10 cellular contexts compared by ENCODE assay signal in genomic region chr14:65255029-65255545, GRCh38.
DNase-seq lines count a peak whose midpoint lies in the region; ATAC-seq and TF ChIP-seq lines count a peak whose summit lies in the region.
"Had no signal": no experiment of that assay in that cellular context is flagged by ENCODE, and none has a peak within 500 bp of the region (broad histone marks: within the 10 kb centered on the region; RNA-seq: fewer than 3 reads in every experiment).

No MANE protein-coding gene starts in this region.

- H3K9ac ChIP-seq in iPS-20b (ENCODE audit: low read depth, low read length) = no peak overlapping the region

- H3K4me1 Mint-ChIP-seq in WTC11 = peaks cover 26% of the 10 kb centered on the region

- H3K36me3 ChIP-seq in H7 (replicated peaks; ENCODE audit: control insufficient read depth, insufficient read depth, low read length) (no peaks in the 10 kb centered on the region), iPS-20b (ENCODE audit: insufficient read depth, low read depth, low read length) (no peaks in the 10 kb centered on the region)

- peak overlapping the region; percentile 35 for H3K27ac ChIP-seq in 22Rv1
- no peak overlapping the region for H3K27ac ChIP-seq in iPS-20b (ENCODE audit: low read length)

- H3K27me3 ChIP-seq in H7 (ENCODE audit: control insufficient read depth, insufficient read depth, low read length) (no peaks in the 10 kb centered on the region), iPS-20b (ENCODE audit: insufficient read depth, low read length) (no peaks in the 10 kb centered on the region)

- CTCF ChIA-PET in WTC11 (lab: Charles Lee) = interaction anchor here (0.9 to 1.7 kb wide), 4 partner anchors 32 to 160 kb away, joined by 3 to 10 read pairs (median 4); partner anchors contain the start of gene FUT8

- H3K9me3 ChIP-seq in iPS-20b (ENCODE audit: insufficient read depth, low read depth, low read length) = no peaks in the 10 kb centered on the region

- POLR2A ChIA-PET in WTC11 (lab: Charles Lee) = interaction anchor here (0.7 to 1.5 kb wide), 3 partner anchors 12 to 157 kb away, joined by 3 to 4 read pairs (median 3); partner anchors contain the start of gene FUT8

- H3K27ac Mint-ChIP-seq in WTC11 = peak overlapping the region; percentile 91
- H3K27ac Mint-ChIP-seq: dendritic cell treated with granulocyte-macrophage colony-stimulating factor and Interleukin-4, amounts not matched to agents 40 ng/mL and 50 ng/mL, for 4 days had no signal

- H3K36me3 Mint-ChIP-seq in WTC11 = peaks cover 9% of the 10 kb centered on the region

- peaks cover 15% of the 10 kb centered on the region for H3K4me1 ChIP-seq in iPS-20b (ENCODE audit: insufficient read depth, low read length)

- peaks cover 19% of the 10 kb centered on the region for H3K9me3 Mint-ChIP-seq in WTC11
- H3K9me3 Mint-ChIP-seq: dendritic cell treated with granulocyte-macrophage colony-stimulating factor and Interleukin-4, amounts not matched to agents 40 ng/mL and 50 ng/mL, for 4 days had no signal

- H3K4me3 ChIP-seq in H7 (ENCODE audit: insufficient read depth, low read depth, low read length) = no peak overlapping the region
- H3K4me3 ChIP-seq in iPS-20b (ENCODE audit: low read length) = peak overlapping the region; percentile 33; the same call in 1 of the 2 replicates

- ATAC-seq in WTC11 = peak; percentile 54
- no peak for ATAC-seq in GM19455 (IDR thresholded peaks at IDR 0.05; ENCODE audit: unreplicated experiment)

- no peak for TF ChIP-seq CTCF in 22Rv1 (IDR thresholded peaks at IDR 0.05)
- no peak for TF ChIP-seq CTCF in WTC11 (IDR thresholded peaks at IDR 0.05)

- DNase-seq in H7 (peak; percentile 43), WTC11 (ENCODE audit: low spot score) (no peak), retina (no peak), NCI-H146 (lab: John Stamatoyannopoulos, UW) (no peak), NOMO-1 (lab: John Stamatoyannopoulos, UW; ENCODE audit: unreplicated experiment in 2 of 2) (no peak)
- DNase-seq: activated CD4-positive, alpha-beta T cell treated with anti-CD3 and anti-CD28 coated beads for 4 hours had no signal

- H3K4me3 Mint-ChIP-seq in WTC11 = peak overlapping the region; percentile 55
- H3K4me3 Mint-ChIP-seq: dendritic cell treated with granulocyte-macrophage colony-stimulating factor and Interleukin-4, amounts not matched to agents 40 ng/mL and 50 ng/mL, for 4 days had no signal

- no peaks in the 10 kb centered on the region for H3K27me3 Mint-ChIP-seq in WTC11 (ENCODE audit: low read depth)

TF ChIP-seq in WTC11, 78 proteins besides CTCF, POLR2A, EP300 and RAD21:
- no peak for TF ChIP-seq TEAD1 (CRISPR knock-in tag; IDR thresholded peaks at IDR 0.05)
- TF ChIP-seq ZNF416 (CRISPR knock-in tag; IDR thresholded peaks at IDR 0.05) = no peak
